Comparison of ENCODE assay signal across 14 cellular contexts in genomic region chr3:16253601-16254000, GRCh38. TPM values are rescaled to one million over a fixed set of nuclear protein-coding genes. Genes with fewer than 3 reads are reported as not detected.
DNase-seq lines count a peak whose midpoint lies in the region; ATAC-seq and TF ChIP-seq lines count a peak whose summit lies in the region.
"Had no signal": no experiment of that assay in that cellular context is flagged by ENCODE, and none has a peak within 500 bp of the region (broad histone marks: within the 10 kb centered on the region; RNA-seq: fewer than 3 reads in every experiment).

No MANE protein-coding gene starts in this region.

- POLR2A ChIA-PET in T-cell (lab: Charles Lee), result interaction anchor here in 1 of 2 donors (0.6 kb wide), 1 partner anchor 1068 kb away, joined by 3 read pairs; no protein-coding TSS in a partner anchor

- H3K9me3 ChIP-seq in gastroesophageal sphincter (no peaks in the 10 kb centered on the region), WERI-Rb-1 (ENCODE audit: severe bottlenecking) (no peaks in the 10 kb centered on the region)

- H3K36me3 Mint-ChIP-seq in T-cell, result no peaks in the 10 kb centered on the region

- DNase-seq in AML-193 (lab: John Stamatoyannopoulos, UW) (peak; percentile 98), SIG-M5 treated with dmso at 0.1 percent for 504 hours (lab: John Stamatoyannopoulos, UW; ENCODE audit: unreplicated experiment) (peak; percentile 98), occipital lobe (lab: John Stamatoyannopoulos, UW) (peak; percentile 69), T-cell (no peak), WERI-Rb-1 (no peak), GM13976 (ENCODE audit: low spot score) (no peak), NCI-H524 treated with DMSO at 0.1 percent for 48 hours (lab: John Stamatoyannopoulos, UW) (no peak)
- DNase-seq: activated CD8-positive, alpha-beta T cell treated with anti-CD3 and anti-CD28 coated beads, Interleukin-2, amount 10 ng/mL, durations not matched to agents 7 days and 5 days; activated naive CD4-positive, alpha-beta T cell treated with anti-CD3 and anti-CD28 coated beads for 36 hours; cortex of kidney; NCI-H1930; trophoblast cell had no signal

- 86 to 88% methylated on average over 3 to 7 of the region's 7 CpGs for WGBS in gastroesophageal sphincter (ENCODE audit: low coverage in 1 of 2), 2 donors

- H3K4me1 Mint-ChIP-seq in T-cell, result peaks cover 1 to 10% (median 6%) of the 10 kb centered on the region in 3 donors

- no peaks in the 10 kb centered on the region for H3K27me3 Mint-ChIP-seq in T-cell

- TF ChIP-seq CTCF in gastroesophageal sphincter (IDR thresholded peaks at IDR 0.05) (no peak), WERI-Rb-1 (IDR thresholded peaks at IDR 0.05; ENCODE audit: low read depth, low read length) (no peak), GM13976 (IDR thresholded peaks at IDR 0.05; ENCODE audit: borderline replicate concordance, control extremely low read depth, extremely low read depth, insufficient read depth, missing control alignments) (no peak)

- H3K4me3 Mint-ChIP-seq in T-cell, result no peak overlapping the region
- H3K4me3 Mint-ChIP-seq: activated CD8-positive, alpha-beta T cell treated with anti-CD3 and anti-CD28 coated beads, Interleukin-2, amount 10 ng/mL, durations not matched to agents 7 days and 5 days; activated naive CD4-positive, alpha-beta T cell treated with anti-CD3 and anti-CD28 coated beads for 36 hours; IgD-negative memory B cell had no signal

- peak; percentile 88 for ATAC-seq in gastroesophageal sphincter
- ATAC-seq in T-cell (replicated peaks in 1 of 4), result no peak
- ATAC-seq: activated CD8-positive, alpha-beta T cell treated with anti-CD3 and anti-CD28 coated beads, Interleukin-2, amount 10 ng/mL, durations not matched to agents 7 days and 5 days had no signal

- no peaks in the 10 kb centered on the region for H3K4me1 ChIP-seq in gastroesophageal sphincter

- CTCF ChIA-PET in T-cell (lab: Charles Lee), result no interaction called here

- no peaks in the 10 kb centered on the region for H3K27me3 ChIP-seq in gastroesophageal sphincter
- no peaks in the 10 kb centered on the region for H3K27me3 ChIP-seq in WERI-Rb-1 (ENCODE audit: insufficient read depth, low read depth, severe bottlenecking)

- TF ChIP-seq EP300 in gastroesophageal sphincter (IDR thresholded peaks at IDR 0.05), result no peak

- peaks cover 0 to 20% of the 10 kb centered on the region in 2 donors for H3K36me3 ChIP-seq in gastroesophageal sphincter
- H3K36me3 ChIP-seq in WERI-Rb-1, result no peaks in the 10 kb centered on the region

- in situ Hi-C loops in GM13976 (cut with MboI; ENCODE audit: low sequenced_read_pairs, unreplicated experiment), result no loop called here

- no peak for TF ChIP-seq POLR2A in gastroesophageal sphincter (IDR thresholded peaks at IDR 0.05)

- no peak overlapping the region for H3K27ac Mint-ChIP-seq in T-cell
- H3K27ac Mint-ChIP-seq: activated CD8-positive, alpha-beta T cell treated with anti-CD3 and anti-CD28 coated beads, Interleukin-2, amount 10 ng/mL, durations not matched to agents 7 days and 5 days; activated naive CD4-positive, alpha-beta T cell treated with anti-CD3 and anti-CD28 coated beads for 36 hours; IgD-negative memory B cell had no signal

- H3K27ac ChIP-seq in gastroesophageal sphincter (no peak overlapping the region), WERI-Rb-1 (no peak overlapping the region)

- no peaks in the 10 kb centered on the region for H3K9me3 Mint-ChIP-seq in T-cell
- H3K9me3 Mint-ChIP-seq: activated naive CD4-positive, alpha-beta T cell treated with anti-CD3 and anti-CD28 coated beads for 36 hours; IgD-negative memory B cell had no signal

- H3K4me3 ChIP-seq in gastroesophageal sphincter (no peak overlapping the region), WERI-Rb-1 (ENCODE audit: low read depth, low read length) (no peak overlapping the region)

RNA-seq across cellular contexts. Expression of gene DPH3, which starts 11.1 kb away (rescaled TPM):
- total RNA-seq in gastroesophageal sphincter (10 to 100 TPM; 31.4 to 40.0 (median 36.8) TPM), occipital lobe (18.7 TPM), T-cell (10 to 100 TPM; 13.1 to 19.0 (median 14.4) TPM)

RNA-seq across cellular contexts. Expression of gene OXNAD1, which starts 11.4 kb away (rescaled TPM):
- 10 to 100 TPM; 10.2 to 13.2 (median 12.4) TPM for total RNA-seq in gastroesophageal sphincter
- total RNA-seq in occipital lobe, result 16.4 TPM
- total RNA-seq in T-cell, result 100 to 1,000 TPM in 3 of 5 donors, 10 to 100 TPM in 2; 78.5 to 218 (median 101) TPM

Comparison
In these comparisons a context has a peak if more than half of its experiments do, and no peak if none do; other contexts are left out.
1. DNase-seq: peak in AML-193 (2 of 2), SIG-M5 treated with dmso at 0.1 percent for 504 hours (single experiment) and occipital lobe (single experiment); none in T-cell (0 of 34), WERI-Rb-1 (single experiment), GM13976 (single experiment) and NCI-H524 treated with DMSO at 0.1 percent for 48 hours (single experiment).